ENCODE assay signal across 25 cellular contexts in genomic region chr9:128642675-128643074, GRCh38.
DNase-seq lines count a peak whose midpoint lies in the region; ATAC-seq and TF ChIP-seq lines count a peak whose summit lies in the region.
"Had no signal": no experiment of that assay in that cellular context is flagged by ENCODE, and none has a peak within 500 bp of the region (broad histone marks: within the 10 kb centered on the region; RNA-seq: fewer than 3 reads in every experiment).

No MANE protein-coding gene starts in this region.

- no peaks in the 10 kb centered on the region for H3K9me3 ChIP-seq in OCI-LY1 (ENCODE audit: low read length)
- H3K9me3 ChIP-seq: breast epithelium, lower lobe of right lung, stomach, upper lobe of left lung had no signal

- peak overlapping the region; percentile 16 for H3K27ac Mint-ChIP-seq in activated naive CD4-positive, alpha-beta T cell treated with anti-CD3 and anti-CD28 coated beads, Interleukin-2, amount 10 ng/mL, durations not matched to agents 7 days and 5 days
- peak overlapping the region; percentile 94 for H3K27ac Mint-ChIP-seq in stimulated activated memory B cell treated with anti-CD40 and anti-IgM and Interleukin-4, amounts not matched to agents 10 μg/mL and 1 μg/mL and 100 μg/mL, for 72 hours

- H2AFZ ChIP-seq in OCI-LY1 (ENCODE audit: low read length), result no peak overlapping the region
- H2AFZ ChIP-seq: parathyroid adenoma had no signal

- H3K9ac ChIP-seq in OCI-LY1 (ENCODE audit: low read length), result no peak overlapping the region
- H3K9ac ChIP-seq: parathyroid adenoma had no signal

- no peaks in the 10 kb centered on the region for H3K4me1 Mint-ChIP-seq in activated naive CD4-positive, alpha-beta T cell treated with anti-CD3 and anti-CD28 coated beads, Interleukin-2, amount 10 ng/mL, durations not matched to agents 7 days and 5 days
- H3K4me1 Mint-ChIP-seq in stimulated activated memory B cell treated with anti-CD40 and anti-IgM and Interleukin-4, amounts not matched to agents 10 μg/mL and 1 μg/mL and 100 μg/mL, for 72 hours, result peaks cover 31% of the 10 kb centered on the region
- H3K4me1 Mint-ChIP-seq: CD14-positive monocyte had no signal

- no peaks in the 10 kb centered on the region for H4K20me1 ChIP-seq in OCI-LY1 (ENCODE audit: insufficient read depth, low read length)

- H3K4me2 ChIP-seq in OCI-LY1 (ENCODE audit: low read length), result no peak overlapping the region

- peaks cover 22% of the 10 kb centered on the region for H3K36me3 ChIP-seq in OCI-LY1 (ENCODE audit: insufficient read depth, low read length)
- H3K36me3 ChIP-seq: breast epithelium had no signal

- peak overlapping the region; percentile 79 for H3K27ac ChIP-seq in OCI-LY1 (ENCODE audit: low read depth, low read length, poor library complexity, severe bottlenecking)
- H3K27ac ChIP-seq: breast epithelium, lower lobe of right lung, parathyroid adenoma, stomach, upper lobe of left lung had no signal

- H3K9me2 ChIP-seq in OCI-LY1 (ENCODE audit: low read depth, low read length), result no peaks in the 10 kb centered on the region

- peaks cover 21% of the 10 kb centered on the region for H3K4me1 ChIP-seq in OCI-LY1 (ENCODE audit: insufficient read depth, low read length, severe bottlenecking)
- H3K4me1 ChIP-seq: breast epithelium, lower lobe of right lung, parathyroid adenoma, upper lobe of left lung had no signal

- H3F3A ChIP-seq in OCI-LY1 (ENCODE audit: insufficient read depth, low read length), result no peaks in the 10 kb centered on the region

- peaks cover 4% of the 10 kb centered on the region for H3K36me3 Mint-ChIP-seq in activated naive CD4-positive, alpha-beta T cell treated with anti-CD3 and anti-CD28 coated beads, Interleukin-2, amount 10 ng/mL, durations not matched to agents 7 days and 5 days
- H3K36me3 Mint-ChIP-seq in stimulated activated memory B cell treated with anti-CD40 and anti-IgM and Interleukin-4, amounts not matched to agents 10 μg/mL and 1 μg/mL and 100 μg/mL, for 72 hours, result peaks cover 7% of the 10 kb centered on the region

- H3K4me3 Mint-ChIP-seq in activated naive CD4-positive, alpha-beta T cell treated with anti-CD3 and anti-CD28 coated beads, Interleukin-2, amount 10 ng/mL, durations not matched to agents 7 days and 5 days, result no peak overlapping the region
- H3K4me3 Mint-ChIP-seq in stimulated activated memory B cell treated with anti-CD40 and anti-IgM and Interleukin-4, amounts not matched to agents 10 μg/mL and 1 μg/mL and 100 μg/mL, for 72 hours, result peak overlapping the region; percentile 52
- H3K4me3 Mint-ChIP-seq: activated CD8-positive, alpha-beta T cell treated with anti-CD3 and anti-CD28 coated beads, Interleukin-2, amount 10 ng/mL, durations not matched to agents 7 days and 5 days; activated T-cell treated with anti-CD3 and anti-CD28 coated beads, Interleukin-2, amount 50 U/mL, for 4 hours; CD14-positive monocyte; dendritic cell treated with granulocyte-macrophage colony-stimulating factor and Interleukin-4, amounts not matched to agents 40 ng/mL and 50 ng/mL, for 4 days had no signal

- no peaks in the 10 kb centered on the region for H3K79me2 ChIP-seq in OCI-LY1 (ENCODE audit: insufficient read depth, low read length)
- H3K79me2 ChIP-seq: parathyroid adenoma had no signal

- no peaks in the 10 kb centered on the region for H3K9me3 Mint-ChIP-seq in activated naive CD4-positive, alpha-beta T cell treated with anti-CD3 and anti-CD28 coated beads, Interleukin-2, amount 10 ng/mL, durations not matched to agents 7 days and 5 days
- no peaks in the 10 kb centered on the region for H3K9me3 Mint-ChIP-seq in stimulated activated memory B cell treated with anti-CD40 and anti-IgM and Interleukin-4, amounts not matched to agents 10 μg/mL and 1 μg/mL and 100 μg/mL, for 72 hours
- H3K9me3 Mint-ChIP-seq: activated T-cell treated with anti-CD3 and anti-CD28 coated beads, Interleukin-2, amount 50 U/mL, for 4 hours; CD14-positive monocyte; dendritic cell treated with granulocyte-macrophage colony-stimulating factor and Interleukin-4, amounts not matched to agents 40 ng/mL and 50 ng/mL, for 4 days had no signal

- CTCF ChIA-PET in activated naive CD4-positive, alpha-beta T cell treated with anti-CD3 and anti-CD28 coated beads, Interleukin-2, amount 10 ng/mL, durations not matched to agents 7 days and 5 days (lab: Charles Lee), result interaction anchor here (0.7 kb wide), 1 partner anchor 92 kb away, joined by 3 read pairs; no protein-coding TSS in a partner anchor

- ATAC-seq in stimulated activated memory B cell treated with anti-CD40 and anti-IgM and Interleukin-4, amounts not matched to agents 10 μg/mL and 1 μg/mL and 100 μg/mL, for 72 hours, result no peak
- no peak for ATAC-seq in GM18517 (IDR thresholded peaks at IDR 0.05; ENCODE audit: unreplicated experiment)
- ATAC-seq: activated CD8-positive, alpha-beta T cell treated with anti-CD3 and anti-CD28 coated beads, Interleukin-2, amount 10 ng/mL, durations not matched to agents 7 days and 5 days; activated T-cell treated with anti-CD3 and anti-CD28 coated beads, Interleukin-2, amount 50 U/mL, for 4 hours; lower lobe of right lung had no signal

- no peak for TF ChIP-seq CTCF in OCI-LY1 (IDR thresholded peaks at IDR 0.05; ENCODE audit: low read length)
- no peak for TF ChIP-seq CTCF in epithelial cell of esophagus (IDR thresholded peaks at IDR 0.05; ENCODE audit: insufficient read depth, low read depth, low read length, missing control alignments)

- no peaks in the 10 kb centered on the region for H3K27me3 Mint-ChIP-seq in activated naive CD4-positive, alpha-beta T cell treated with anti-CD3 and anti-CD28 coated beads, Interleukin-2, amount 10 ng/mL, durations not matched to agents 7 days and 5 days
- H3K27me3 Mint-ChIP-seq in stimulated activated memory B cell treated with anti-CD40 and anti-IgM and Interleukin-4, amounts not matched to agents 10 μg/mL and 1 μg/mL and 100 μg/mL, for 72 hours, result no peaks in the 10 kb centered on the region
- H3K27me3 Mint-ChIP-seq: dendritic cell treated with granulocyte-macrophage colony-stimulating factor and Interleukin-4, amounts not matched to agents 40 ng/mL and 50 ng/mL, for 4 days had no signal

- no peak overlapping the region for H3K4me3 ChIP-seq in OCI-LY1 (ENCODE audit: low read depth, low read length, poor library complexity, severe bottlenecking)
- no peak overlapping the region for H3K4me3 ChIP-seq in epithelial cell of esophagus (ENCODE audit: low read length)
- H3K4me3 ChIP-seq: breast epithelium, lower lobe of right lung, stomach, upper lobe of left lung had no signal

- no peak for DNase-seq in activated naive CD4-positive, alpha-beta T cell treated with anti-CD3 and anti-CD28 coated beads, Interleukin-2, amount 10 ng/mL, durations not matched to agents 7 days and 5 days
- DNase-seq in activated naive CD4-positive, alpha-beta T cell (lab: John Stamatoyannopoulos, UW), result no peak
- DNase-seq in epithelial cell of esophagus (ENCODE audit: low read depth) (peak; percentile 58), COLO668 (lab: John Stamatoyannopoulos, UW; ENCODE audit: unreplicated experiment) (no peak), RKO (ENCODE audit: low spot score) (no peak)
- DNase-seq: activated CD4-positive, CD25-positive, alpha-beta regulatory T cell; activated CD8-positive, alpha-beta T cell treated with anti-CD3 and anti-CD28 coated beads, Interleukin-2, amount 10 ng/mL, durations not matched to agents 7 days and 5 days; activated T-cell treated with anti-CD3 and anti-CD28 coated beads, Interleukin-2, amount 50 U/mL, for 4 hours; DMS53; hypothalamus; islet precursor cell; lower lobe of right lung; NCI-H1417; NCI-H2171; NCI-H526; SHP77 treated with DMSO at 0.1 percent for 48 hours; stomach; upper lobe of left lung had no signal

- H3K27me3 ChIP-seq in OCI-LY1 (ENCODE audit: insufficient read depth, low read length), result no peaks in the 10 kb centered on the region
- H3K27me3 ChIP-seq: breast epithelium, stomach, upper lobe of left lung had no signal
